ENCODE assay signal across 19 cellular contexts in genomic region chr1:202270871-202271326, GRCh38.
A peak's percentile ranks its signal among the peaks of the same experiment; 100 is the strongest.
DNase-seq lines count a peak whose midpoint lies in the region; ATAC-seq and TF ChIP-seq lines count a peak whose summit lies in the region.
"Had no signal": no experiment of that assay in that cellular context is flagged by ENCODE, and none has a peak within 500 bp of the region (broad histone marks: within the 10 kb centered on the region; RNA-seq: fewer than 3 reads in every experiment).

No MANE protein-coding gene starts in this region.

- no peaks in the 10 kb centered on the region for H3K79me2 ChIP-seq in PC-9 (ENCODE audit: low read depth)

- peaks cover 29% of the 10 kb centered on the region for H3K36me3 ChIP-seq in BLaER1
- H3K36me3 ChIP-seq in WERI-Rb-1, result no peaks in the 10 kb centered on the region
- no peaks in the 10 kb centered on the region for H3K36me3 ChIP-seq in PC-9 (ENCODE audit: low read depth)
- H3K36me3 ChIP-seq: vagina had no signal

- H3K4me2 ChIP-seq in BLaER1 (peak overlapping the region; percentile 55), PC-9 (no peak overlapping the region)

- CTCF ChIA-PET in PC-9 (lab: Charles Lee), result no interaction called here

- DNase-seq in NCI-H1105 treated with DMSO at 0.1 percent for 48 hours (lab: John Stamatoyannopoulos, UW) (peak; percentile 99), NCI-H2171 (lab: John Stamatoyannopoulos, UW) (peak; percentile 96), WERI-Rb-1 (peak; percentile 98), PC-9 (no peak), midbrain (lab: John Stamatoyannopoulos, UW) (no peak)
- DNase-seq: activated CD4-positive, alpha-beta T cell treated with anti-CD3 and anti-CD28 coated beads, Interleukin-2, amount 10 ng/mL, durations not matched to agents 24 days and 14 days; activated naive CD8-positive, alpha-beta T cell treated with anti-CD3 and anti-CD28 coated beads for 36 hours; activated T-cell treated with anti-CD3 and anti-CD28 coated beads, Interleukin-2, amount 50 U/mL, for 4 hours; CD8-positive, alpha-beta memory T cell; GDM1; GOT3; stimulated activated naive CD8-positive, alpha-beta T cell treated with anti-CD3 and anti-CD28 coated beads, Interleukin-15, amount 100 ng/mL, for 72 hours had no signal

- H3K27ac ChIP-seq in BLaER1, result 0 out of 2 replicates have a peak overlapping the region, but pooled peaks have one; percentile 35
- H3K27ac ChIP-seq in WERI-Rb-1, result peak overlapping the region; percentile 92
- no peak overlapping the region for H3K27ac ChIP-seq in PC-9
- H3K27ac ChIP-seq: vagina had no signal

- H3K4me1 ChIP-seq in BLaER1, result peaks cover 52% of the 10 kb centered on the region
- H3K4me1 ChIP-seq in PC-9 (replicated peaks; ENCODE audit: insufficient read depth), result no peaks in the 10 kb centered on the region
- H3K4me1 ChIP-seq: vagina had no signal

- no TSS peak for BruUV-seq in PC-9 (replicated peaks; lab: Mats Ljungman, UMichigan)

- no peaks in the 10 kb centered on the region for H3K9me2 ChIP-seq in PC-9 (ENCODE audit: insufficient read depth)

- POLR2A ChIA-PET in PC-9 (lab: Charles Lee; ENCODE audit: unreplicated experiment), result no interaction called here

- H3K9me3 ChIP-seq in BLaER1, result no peaks in the 10 kb centered on the region
- peaks cover 6% of the 10 kb centered on the region for H3K9me3 ChIP-seq in WERI-Rb-1 (ENCODE audit: severe bottlenecking)
- no peaks in the 10 kb centered on the region for H3K9me3 ChIP-seq in PC-9 (ENCODE audit: insufficient read depth, low read depth)
- H3K9me3 ChIP-seq: vagina had no signal

- intact Hi-C loops in PC-9 (cut with micrococcal nuclease; ENCODE audit: unreplicated experiment), result loop anchor here (5.0 kb wide), 1 partner anchor 46 kb away; no protein-coding TSS in a partner anchor

- H3F3A ChIP-seq in PC-9 (ENCODE audit: insufficient read depth, low read depth), result no peaks in the 10 kb centered on the region

- no peak overlapping the region for H3K9ac ChIP-seq in BLaER1

- H2AFZ ChIP-seq in PC-9, result no peak overlapping the region

- ATAC-seq in GM21367 (IDR thresholded peaks at IDR 0.05; ENCODE audit: unreplicated experiment), result no peak
- ATAC-seq in GM18858 (IDR thresholded peaks at IDR 0.05; ENCODE audit: unreplicated experiment), result no peak
- ATAC-seq: activated T-cell treated with anti-CD3 and anti-CD28 coated beads, Interleukin-2, amount 50 U/mL, for 4 hours; K562; natural killer cell treated with Interleukin-12 subunit alpha and Interleukin-12 subunit beta and Interleukin-15 and Interleukin-18, amount 100 ng/mL, for 72 hours; SK-N-SH treated with all-trans-retinoic acid at 6 μM for 48 hours; stimulated activated naive CD8-positive, alpha-beta T cell treated with anti-CD3 and anti-CD28 coated beads, Interleukin-15, amount 100 ng/mL, for 72 hours had no signal

- TF ChIP-seq CTCF in WERI-Rb-1 (IDR thresholded peaks at IDR 0.05; ENCODE audit: low read depth, low read length) (no peak), PC-9 (conservative IDR thresholded peaks at IDR 0.05) (no peak)

- H3K27me3 ChIP-seq in BLaER1, result no peaks in the 10 kb centered on the region
- H3K27me3 ChIP-seq in WERI-Rb-1 (ENCODE audit: insufficient read depth, low read depth, severe bottlenecking), result no peaks in the 10 kb centered on the region
- H3K27me3 ChIP-seq in PC-9 (ENCODE audit: insufficient read depth, low read depth), result peaks cover 44% of the 10 kb centered on the region
- H3K27me3 ChIP-seq: vagina had no signal

- H3K4me3 ChIP-seq in BLaER1 (no peak overlapping the region), WERI-Rb-1 (ENCODE audit: low read depth, low read length) (no peak overlapping the region), PC-9 (no peak overlapping the region)
- H3K4me3 ChIP-seq: K562, vagina had no signal

- H4K20me1 ChIP-seq in BLaER1, result no peaks in the 10 kb centered on the region
- no peaks in the 10 kb centered on the region for H4K20me1 ChIP-seq in PC-9 (ENCODE audit: insufficient read depth)

Comparison
In these comparisons a context has a peak if more than half of its experiments do, and no peak if none do; other contexts are left out.
1. DNase-seq: peak in NCI-H1105 treated with DMSO at 0.1 percent for 48 hours (single experiment), NCI-H2171 (single experiment) and WERI-Rb-1 (single experiment); none in PC-9 (0 of 2) and midbrain (single experiment).